1 cellular context compared by ENCODE assay signal in the genomic region with DNA sequence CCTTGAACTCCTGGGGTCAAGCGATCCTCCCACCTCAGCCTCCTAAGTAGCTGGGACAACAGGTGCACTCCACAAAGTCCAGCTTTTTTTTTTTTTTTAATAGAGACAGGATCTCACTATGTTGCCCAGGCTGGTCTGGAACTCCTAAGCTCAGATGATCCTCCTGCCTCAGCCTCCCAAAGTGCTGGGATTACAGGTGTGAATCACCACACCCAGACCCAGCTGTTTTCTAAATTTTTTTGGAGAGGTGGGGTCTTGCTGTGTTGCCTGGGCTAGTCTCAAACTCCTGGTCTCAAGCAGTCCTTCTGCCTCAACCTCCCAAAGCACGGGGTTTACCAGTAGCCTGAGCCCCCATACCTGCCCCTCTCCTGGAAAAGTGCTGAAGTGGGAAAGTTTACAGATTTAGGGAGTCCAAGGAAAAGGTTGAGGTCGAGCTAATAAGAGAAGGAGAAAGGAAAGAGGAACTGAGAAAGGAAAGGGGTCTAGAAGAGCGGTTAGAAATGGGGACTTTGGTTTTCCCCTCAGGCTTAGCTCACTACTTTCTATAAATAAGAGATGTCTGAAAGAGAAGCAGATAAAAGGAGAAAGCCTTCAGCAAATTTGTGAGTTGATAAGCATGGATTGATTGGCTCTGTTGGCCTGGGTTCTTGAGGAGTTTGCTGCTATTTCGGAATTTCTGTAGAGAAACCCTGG.
TF ChIP-seq lines count a peak whose summit lies in the region.

No MANE protein-coding gene starts in this region.

TF ChIP-seq in HepG2, 621 proteins besides CTCF, POLR2A, EP300 and RAD21 (continued from another document):
- TF ChIP-seq, protein P1, sequence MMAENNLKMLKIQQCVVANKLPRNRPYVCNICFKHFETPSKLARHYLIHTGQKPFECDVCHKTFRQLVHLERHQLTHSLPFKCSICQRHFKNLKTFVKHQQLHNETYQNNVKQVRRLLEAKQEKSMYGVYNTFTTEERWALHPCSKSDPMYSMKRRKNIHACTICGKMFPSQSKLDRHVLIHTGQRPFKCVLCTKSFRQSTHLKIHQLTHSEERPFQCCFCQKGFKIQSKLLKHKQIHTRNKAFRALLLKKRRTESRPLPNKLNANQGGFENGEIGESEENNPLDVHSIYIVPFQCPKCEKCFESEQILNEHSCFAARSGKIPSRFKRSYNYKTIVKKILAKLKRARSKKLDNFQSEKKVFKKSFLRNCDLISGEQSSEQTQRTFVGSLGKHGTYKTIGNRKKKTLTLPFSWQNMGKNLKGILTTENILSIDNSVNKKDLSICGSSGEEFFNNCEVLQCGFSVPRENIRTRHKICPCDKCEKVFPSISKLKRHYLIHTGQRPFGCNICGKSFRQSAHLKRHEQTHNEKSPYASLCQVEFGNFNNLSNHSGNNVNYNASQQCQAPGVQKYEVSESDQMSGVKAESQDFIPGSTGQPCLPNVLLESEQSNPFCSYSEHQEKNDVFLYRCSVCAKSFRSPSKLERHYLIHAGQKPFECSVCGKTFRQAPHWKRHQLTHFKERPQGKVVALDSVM (CRISPR knock-in tag; IDR thresholded peaks at IDR 0.05): peak; percentile 61; the same call in 1 of the 2 replicates
- peak; percentile 31; the same call in 1 of the 2 replicates for TF ChIP-seq ZNF121 (CRISPR knock-in tag; IDR thresholded peaks at IDR 0.05)
- no peak for TF ChIP-seq RAD51 (IDR thresholded peaks at IDR 0.05; ENCODE audit: borderline replicate concordance)
